19 cellular contexts compared by ENCODE assay signal in the genomic region with DNA sequence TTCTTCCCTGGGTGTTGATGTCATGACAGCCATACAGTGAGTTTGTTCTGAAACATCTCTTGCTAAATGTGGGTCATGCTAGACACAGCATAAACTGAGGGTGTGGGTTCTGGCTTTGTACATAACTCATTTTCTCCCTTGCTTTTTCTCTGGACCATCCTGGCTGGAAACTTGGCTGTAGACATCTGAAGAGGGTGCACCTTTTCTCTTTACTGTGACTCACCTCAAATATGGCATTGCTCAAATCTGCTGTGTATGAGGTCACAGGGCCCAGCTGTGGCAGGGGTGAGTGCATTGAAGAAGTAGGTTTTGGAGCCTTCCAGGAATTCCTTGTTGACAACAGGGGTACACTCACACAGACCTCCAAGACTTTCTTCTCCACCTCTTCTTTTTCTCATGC.
"Had no signal": no experiment of that assay in that cellular context is flagged by ENCODE, and none has a peak within 500 bp of the region (broad histone marks: within the 10 kb centered on the region; RNA-seq: fewer than 3 reads in every experiment).

No MANE protein-coding gene starts in this region.

- ATAC-seq: esophagus mucosa, natural killer cell, WTC11 had no signal

- H3K27me3 ChIP-seq: adrenal gland, suprapubic skin had no signal

- H3K4me1 ChIP-seq: adrenal gland, left ventricle myocardium inferior, suprapubic skin had no signal

- H3K4me3 Mint-ChIP-seq: activated CD4-positive, alpha-beta T cell treated with anti-CD3 and anti-CD28 coated beads, Interleukin-2, amount 10 ng/mL, durations not matched to agents 24 days and 14 days; natural killer cell; WTC11 had no signal

- H3K36me3 ChIP-seq: adrenal gland had no signal

- H3K27me3 Mint-ChIP-seq: activated CD4-positive, alpha-beta T cell treated with anti-CD3 and anti-CD28 coated beads, Interleukin-2, amount 10 ng/mL, durations not matched to agents 24 days and 14 days had no signal

- H3K27ac Mint-ChIP-seq: activated CD4-positive, alpha-beta T cell treated with anti-CD3 and anti-CD28 coated beads, Interleukin-2, amount 10 ng/mL, durations not matched to agents 24 days and 14 days; activated T-helper 2 cell treated with anti-CD3 and anti-CD28 coated beads, Interferon-gamma antibody, Interleukin-2, Interleukin-4, amounts not matched to agents 10 μg/mL and 5 μg/mL and 100 μg/mL, durations not matched to agents 14 hours and 24 hours and 36 hours; WTC11 had no signal

- H3K27ac ChIP-seq: adrenal gland, left ventricle myocardium inferior, suprapubic skin had no signal

- H3K9me3 ChIP-seq: adrenal gland, left ventricle myocardium inferior, suprapubic skin had no signal

- H3K4me3 ChIP-seq: adrenal gland, left ventricle myocardium inferior, suprapubic skin had no signal

- H3K36me3 Mint-ChIP-seq: natural killer cell, WTC11 had no signal

- H3K9me3 Mint-ChIP-seq: activated CD4-positive, alpha-beta T cell treated with anti-CD3 and anti-CD28 coated beads, Interleukin-2, amount 10 ng/mL, durations not matched to agents 24 days and 14 days; activated T-helper 2 cell treated with anti-CD3 and anti-CD28 coated beads, Interferon-gamma antibody, Interleukin-2, Interleukin-4, amounts not matched to agents 10 μg/mL and 5 μg/mL and 100 μg/mL, durations not matched to agents 14 hours and 24 hours and 36 hours; natural killer cell; WTC11 had no signal

- H3K4me1 Mint-ChIP-seq: natural killer cell, WTC11 had no signal

- FAIRE-seq: kidney, TTC549 had no signal

- DNase-seq: activated CD4-positive, alpha-beta T cell treated with anti-CD3 and anti-CD28 coated beads, Interleukin-2, amount 10 ng/mL, durations not matched to agents 24 days and 14 days; activated T-cell treated with anti-CD3 and anti-CD28 coated beads for 4 hours; adrenal gland; glutamatergic neuron; hypothalamus; kidney; left ventricle myocardium inferior; natural killer cell; posterior cingulate gyrus; retina; stimulated activated CD4-positive, alpha-beta T cell treated with anti-CD3 and anti-CD28 coated beads, Interleukin-4, amount 100 ng/mL, for 24 hours; stimulated activated naive CD4-positive, alpha-beta T cell treated with Interleukin-2 at 50 U/mL for 16 hours; SW 1271; trophoblast cell had no signal
